In genomic region chr16:85350973-85351372, GRCh38 we compare ENCODE assay signal across 1 cellular context.
TF ChIP-seq lines count a peak whose summit lies in the region.

No MANE protein-coding gene starts in this region.

TF ChIP-seq in HCT116, 20 proteins besides CTCF, POLR2A, EP300 and RAD21:
- TF ChIP-seq JUND (IDR thresholded peaks at IDR 0.05): no peak; the same call in none of the 2 replicates
- TF ChIP-seq ATF3 (IDR thresholded peaks at IDR 0.05): no peak
- peak; percentile 97 for TF ChIP-seq CBX3 (IDR thresholded peaks at IDR 0.05; ENCODE audit: low read depth)
- TF ChIP-seq YY1 (IDR thresholded peaks at IDR 0.05; ENCODE audit: extremely low read depth, insufficient replicate concordance, low read depth, low read length): peak; percentile 78
- peak; percentile 76 for TF ChIP-seq ZBTB33 (IDR thresholded peaks at IDR 0.05; ENCODE audit: extremely low read depth, insufficient replicate concordance, low read length)
- TF ChIP-seq TCF7L2 (IDR thresholded peaks at IDR 0.05; ENCODE audit: borderline replicate concordance, extremely low read depth, insufficient read depth, insufficient read length): peak; percentile 90
- peak; percentile 86 for TF ChIP-seq POLR2AphosphoS5 (IDR thresholded peaks at IDR 0.05; ENCODE audit: low read depth, low read length)
- no peak for TF ChIP-seq ELF1 (IDR thresholded peaks at IDR 0.05; ENCODE audit: borderline replicate concordance, low read depth)
- no peak for TF ChIP-seq ZNF274 (IDR thresholded peaks at IDR 0.05; ENCODE audit: low read depth, low read length)
- TF ChIP-seq CEBPB (IDR thresholded peaks at IDR 0.05; ENCODE audit: low read depth): no peak
